Comparison of ENCODE assay signal across 14 cellular contexts in genomic region chr14:24224618-24225071, GRCh38. TPM values are rescaled to one million over a fixed set of nuclear protein-coding genes. Genes with fewer than 3 reads are reported as not detected.
DNase-seq lines count a peak whose midpoint lies in the region; ATAC-seq and TF ChIP-seq lines count a peak whose summit lies in the region.
"Had no signal": no experiment of that assay in that cellular context is flagged by ENCODE, and none has a peak within 500 bp of the region (broad histone marks: within the 10 kb centered on the region; RNA-seq: fewer than 3 reads in every experiment).

No MANE protein-coding gene starts in this region.

- no peak overlapping the region for H3K4me3 Mint-ChIP-seq in CD4-positive, alpha-beta memory T cell
- H3K4me3 Mint-ChIP-seq in chondrocyte (ENCODE audit: unreplicated experiment): no peak overlapping the region
- H3K4me3 Mint-ChIP-seq: activated T-helper 1 cell treated with anti-CD3 and anti-CD28 coated beads, Interleukin-12 subunit alpha, Interleukin-12 subunit beta, Interleukin-2, Interleukin-4 antibody, amounts not matched to agents 30 ng/mL and 10 ng/mL and 1 ng/mL, durations not matched to agents 14 hours and 24 hours and 36 hours; CD4-positive, CD25-positive, alpha-beta regulatory T cell had no signal

- DNase-seq in CD4-positive, alpha-beta memory T cell: no peak
- DNase-seq in LHCN-M2 (ENCODE audit: low read depth) (peak; percentile 83), chondrocyte (ENCODE audit: low spot score) (no peak), myocyte (ENCODE audit: low read depth) (peak; percentile 27), SK-N-DZ (ENCODE audit: low spot score) (no peak), T-helper 1 cell (no peak)
- DNase-seq: CD4-positive, CD25-positive, alpha-beta regulatory T cell; hippocampal formation; KG1; right cardiac atrium; upper lobe of right lung had no signal

- H3K36me3 ChIP-seq in CD4-positive, alpha-beta memory T cell (ENCODE audit: insufficient read depth, low read length): peaks cover 8% of the 10 kb centered on the region

- CTCF ChIA-PET in CD4-positive, alpha-beta memory T cell (lab: Charles Lee; ENCODE audit: partially characterized antibody): interaction anchor here (2.2 kb wide), 1 partner anchor 9 kb away, joined by 10 read pairs; the partner anchor contains the start of gene MDP1

- ATAC-seq in HG03139 (IDR thresholded peaks at IDR 0.05; ENCODE audit: unreplicated experiment) (no peak), GM21619 (IDR thresholded peaks at IDR 0.05; ENCODE audit: unreplicated experiment) (no peak)
- ATAC-seq: upper lobe of right lung had no signal

- no peaks in the 10 kb centered on the region for H3K27me3 Mint-ChIP-seq in CD4-positive, alpha-beta memory T cell
- H3K27me3 Mint-ChIP-seq in chondrocyte (ENCODE audit: low read depth): no peaks in the 10 kb centered on the region
- H3K27me3 Mint-ChIP-seq: CD4-positive, CD25-positive, alpha-beta regulatory T cell had no signal

- H3K36me3 Mint-ChIP-seq in CD4-positive, alpha-beta memory T cell: peaks cover 5 to 16% of the 10 kb centered on the region in 2 donors
- peaks cover 4% of the 10 kb centered on the region for H3K36me3 Mint-ChIP-seq in chondrocyte (ENCODE audit: low read depth)

- no peak overlapping the region for H3K27ac ChIP-seq in CD4-positive, alpha-beta memory T cell (ENCODE audit: low read depth, low read length)
- H3K27ac ChIP-seq: upper lobe of right lung had no signal

- H3K27me3 ChIP-seq in CD4-positive, alpha-beta memory T cell (ENCODE audit: insufficient read depth, low read length): no peaks in the 10 kb centered on the region
- H3K27me3 ChIP-seq: upper lobe of right lung had no signal

- intact Hi-C loops in CD4-positive, alpha-beta memory T cell (cut with micrococcal nuclease): no loop called here

- TF ChIP-seq CTCF in chondrocyte (IDR thresholded peaks at IDR 0.05): no peak

- no peak overlapping the region for H3K4me3 ChIP-seq in CD4-positive, alpha-beta memory T cell (ENCODE audit: low read length in 2 of 2)
- H3K4me3 ChIP-seq: upper lobe of right lung had no signal

- peaks cover 10% of the 10 kb centered on the region for H3K4me1 ChIP-seq in CD4-positive, alpha-beta memory T cell (ENCODE audit: insufficient read depth, low read length)
- H3K4me1 ChIP-seq: upper lobe of right lung had no signal

- POLR2A ChIA-PET in CD4-positive, alpha-beta memory T cell (lab: Charles Lee; ENCODE audit: partially characterized antibody): interaction anchor here (1.9 to 2.1 kb wide), 2 partner anchors 9 to 17 kb away, joined by 7 to 8 read pairs; partner anchors contain the start of genes MDP1 and TINF2

- no peaks in the 10 kb centered on the region for H3K9me3 Mint-ChIP-seq in CD4-positive, alpha-beta memory T cell
- no peaks in the 10 kb centered on the region for H3K9me3 Mint-ChIP-seq in chondrocyte (ENCODE audit: low read depth)
- H3K9me3 Mint-ChIP-seq: activated T-helper 1 cell treated with anti-CD3 and anti-CD28 coated beads, Interleukin-12 subunit alpha, Interleukin-12 subunit beta, Interleukin-2, Interleukin-4 antibody, amounts not matched to agents 30 ng/mL and 10 ng/mL and 1 ng/mL, durations not matched to agents 14 hours and 24 hours and 36 hours; CD4-positive, CD25-positive, alpha-beta regulatory T cell had no signal

- no peaks in the 10 kb centered on the region for H3K9me3 ChIP-seq in CD4-positive, alpha-beta memory T cell (ENCODE audit: control insufficient read depth in 1 of 2, low read length in 2 of 2)
- H3K9me3 ChIP-seq: upper lobe of right lung had no signal

- peak overlapping the region in 4 of 7 donors; percentile 5 to 32 (median 22) for H3K27ac Mint-ChIP-seq in CD4-positive, alpha-beta memory T cell
- peak overlapping the region; percentile 75 for H3K27ac Mint-ChIP-seq in chondrocyte (ENCODE audit: unreplicated experiment)
- H3K27ac Mint-ChIP-seq: activated T-helper 1 cell treated with anti-CD3 and anti-CD28 coated beads, Interleukin-12 subunit alpha, Interleukin-12 subunit beta, Interleukin-2, Interleukin-4 antibody, amounts not matched to agents 30 ng/mL and 10 ng/mL and 1 ng/mL, durations not matched to agents 14 hours and 24 hours and 36 hours had no signal

- peaks cover 13 to 37% (median 16%) of the 10 kb centered on the region in 4 donors for H3K4me1 Mint-ChIP-seq in CD4-positive, alpha-beta memory T cell
- peaks cover 16% of the 10 kb centered on the region for H3K4me1 Mint-ChIP-seq in chondrocyte (ENCODE audit: low read depth)

RNA-seq across cellular contexts. Expression of gene NEDD8, which starts 7.5 kb away (rescaled TPM):
- 100 to 1,000 TPM; 116 to 127 TPM for total RNA-seq in CD4-positive, alpha-beta memory T cell
- polyA plus RNA-seq in CD4-positive, alpha-beta memory T cell: 100 to 1,000 TPM; 351 to 425 TPM
- 260 and 318 TPM in 2 replicates for total RNA-seq in LHCN-M2 (2014; rRNA removed)
- polyA plus RNA-seq in LHCN-M2 (2012): 682 TPM
- 154 to 169 TPM (median 159 TPM) in 3 replicates for total RNA-seq in chondrocyte
- total RNA-seq in myocyte: 196 and 233 TPM in 2 replicates
- 468 TPM for polyA plus RNA-seq in myocyte (2012)
- 515 and 707 TPM in 2 replicates for polyA plus RNA-seq in SK-N-DZ (2014; cell fraction: cytosol; rRNA removed)
- polyA plus RNA-seq in SK-N-DZ (2014; cell fraction: nucleus; rRNA removed): 207 and 336 TPM in 2 replicates

RNA-seq across cellular contexts. Expression of gene GMPR2, which starts 8.1 kb away (rescaled TPM):
- 10 to 100 TPM; 91.0 to 95.8 TPM for total RNA-seq in CD4-positive, alpha-beta memory T cell
- polyA plus RNA-seq in CD4-positive, alpha-beta memory T cell: 100 to 1,000 TPM; 103 to 116 TPM
- total RNA-seq in LHCN-M2 (2014; rRNA removed): 83.1 and 87.8 TPM in 2 replicates
- polyA plus RNA-seq in LHCN-M2 (2012): 65.7 TPM
- 43.1 to 66.5 TPM (median 47.9 TPM) in 3 replicates for total RNA-seq in chondrocyte
- 60.8 and 90.3 TPM in 2 replicates for total RNA-seq in myocyte
- polyA plus RNA-seq in myocyte (2012): 83.3 TPM
- polyA plus RNA-seq in SK-N-DZ (2014; cell fraction: cytosol; rRNA removed): 120 and 138 TPM in 2 replicates
- 90.3 and 107 TPM in 2 replicates for polyA plus RNA-seq in SK-N-DZ (2014; cell fraction: nucleus; rRNA removed)

RNA-seq across cellular contexts. Expression of gene MDP1, which starts 8.8 kb away (rescaled TPM):
- 10 to 100 TPM; 12.5 to 15.3 TPM for total RNA-seq in CD4-positive, alpha-beta memory T cell
- 10 to 100 TPM; 27.3 to 28.1 TPM for polyA plus RNA-seq in CD4-positive, alpha-beta memory T cell
- total RNA-seq in LHCN-M2 (2014; rRNA removed): 16.6 and 18.5 TPM in 2 replicates
- 26.2 TPM for polyA plus RNA-seq in LHCN-M2 (2012)
- 23.2 to 25.7 TPM (median 23.6 TPM) in 3 replicates for total RNA-seq in chondrocyte
- 16.6 and 16.7 TPM in 2 replicates for total RNA-seq in myocyte
- 30.6 TPM for polyA plus RNA-seq in myocyte (2012)
- polyA plus RNA-seq in SK-N-DZ (2014; cell fraction: cytosol; rRNA removed): 40.5 and 47.8 TPM in 2 replicates
- polyA plus RNA-seq in SK-N-DZ (2014; cell fraction: nucleus; rRNA removed): 64.3 and 67.7 TPM in 2 replicates

RNA-seq across cellular contexts. Expression of gene CHMP4A, which starts 11.4 kb away (rescaled TPM):
- total RNA-seq in CD4-positive, alpha-beta memory T cell: 100 to 1,000 TPM in 1 of 2 experiments, 10 to 100 TPM in 1; 99.3 to 101 TPM
- polyA plus RNA-seq in CD4-positive, alpha-beta memory T cell: 100 to 1,000 TPM; 164 to 194 TPM
- 48.6 and 54.1 TPM in 2 replicates for total RNA-seq in LHCN-M2 (2014; rRNA removed)
- polyA plus RNA-seq in LHCN-M2 (2012): 116 TPM
- 33.1 to 36.1 TPM (median 35.3 TPM) in 3 replicates for total RNA-seq in chondrocyte
- total RNA-seq in myocyte: 42.1 and 49.6 TPM in 2 replicates
- 75.0 TPM for polyA plus RNA-seq in myocyte (2012)
- 22.8 TPM in 2 replicates for polyA plus RNA-seq in SK-N-DZ (2014; cell fraction: cytosol; rRNA removed)
- polyA plus RNA-seq in SK-N-DZ (2014; cell fraction: nucleus; rRNA removed): 14.0 and 15.6 TPM in 2 replicates

RNA-seq across cellular contexts. Expression of gene TINF2, which starts 17.8 kb away (rescaled TPM):
- total RNA-seq in CD4-positive, alpha-beta memory T cell: 100 to 1,000 TPM; 131 to 132 TPM
- 100 to 1,000 TPM; 151 to 169 TPM for polyA plus RNA-seq in CD4-positive, alpha-beta memory T cell
- total RNA-seq in LHCN-M2 (2014; rRNA removed) (55.9 and 56.6 TPM in 2 replicates), chondrocyte (60.1 to 85.5 TPM (median 72.6 TPM) in 3 replicates), myocyte (39.2 and 48.7 TPM in 2 replicates)
- 57.3 TPM for polyA plus RNA-seq in LHCN-M2 (2012)
- 61.9 TPM for polyA plus RNA-seq in myocyte (2012)
- 58.8 and 65.1 TPM in 2 replicates for polyA plus RNA-seq in SK-N-DZ (2014; cell fraction: cytosol; rRNA removed)
- polyA plus RNA-seq in SK-N-DZ (2014; cell fraction: nucleus; rRNA removed): 49.1 and 78.3 TPM in 2 replicates

Comparison
In these comparisons a context has a peak if more than half of its experiments do, and no peak if none do; other contexts are left out.
1. DNase-seq: peak in LHCN-M2 (single experiment) and myocyte (single experiment); none in CD4-positive, alpha-beta memory T cell (0 of 5), chondrocyte (single experiment), SK-N-DZ (single experiment) and T-helper 1 cell (0 of 5).